In the genomic region with DNA sequence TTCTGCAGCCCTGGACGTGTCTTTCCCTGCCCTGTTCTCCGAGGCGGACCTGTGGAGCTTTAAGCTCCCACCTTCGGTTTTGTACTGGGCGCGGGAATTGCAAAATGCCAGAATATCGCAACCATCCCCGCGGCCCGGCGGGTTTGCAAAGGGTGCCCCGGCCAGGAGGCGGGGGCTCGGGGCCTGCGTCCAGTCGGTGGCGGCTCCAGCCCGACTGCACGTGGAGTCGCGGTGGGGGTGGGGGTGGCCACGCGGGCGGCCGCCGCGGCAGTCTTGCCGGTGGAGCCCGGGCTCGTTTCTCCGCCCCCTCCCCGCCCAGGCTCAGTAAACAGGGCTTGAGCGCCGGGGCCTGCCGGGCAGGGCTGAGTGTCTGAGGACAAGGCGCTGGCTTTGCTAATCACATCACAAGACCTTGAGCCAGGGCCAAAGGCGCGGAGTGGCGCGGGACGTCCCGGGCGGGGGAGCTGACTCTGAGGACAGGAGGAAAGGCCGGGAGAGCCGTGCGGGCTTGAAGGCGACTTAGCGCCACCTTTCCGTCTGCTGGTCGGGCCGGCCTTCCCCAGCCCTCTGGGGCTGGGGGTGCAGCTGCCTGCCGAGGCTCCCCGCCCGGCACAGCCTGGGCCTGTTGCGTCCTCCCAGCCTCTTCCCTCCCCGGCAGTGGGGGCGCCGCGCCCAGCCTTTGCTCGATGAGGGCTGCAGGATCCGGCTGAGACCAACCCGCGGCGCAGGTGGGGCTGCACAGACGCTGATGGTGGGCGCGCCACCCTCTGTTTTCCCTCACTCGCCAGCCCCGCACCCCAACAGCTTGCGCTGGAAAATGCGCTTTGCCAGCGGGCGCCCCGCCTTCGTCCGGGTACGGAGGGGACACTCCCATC, we compare ENCODE assay signal across 1 cellular context.
TF ChIP-seq lines count a peak whose summit lies in the region.

No MANE protein-coding gene starts in this region.

TF ChIP-seq in HepG2, 621 proteins besides CTCF, POLR2A, EP300 and RAD21 (continued from another document and continues in another):
- TF ChIP-seq, protein P1, sequence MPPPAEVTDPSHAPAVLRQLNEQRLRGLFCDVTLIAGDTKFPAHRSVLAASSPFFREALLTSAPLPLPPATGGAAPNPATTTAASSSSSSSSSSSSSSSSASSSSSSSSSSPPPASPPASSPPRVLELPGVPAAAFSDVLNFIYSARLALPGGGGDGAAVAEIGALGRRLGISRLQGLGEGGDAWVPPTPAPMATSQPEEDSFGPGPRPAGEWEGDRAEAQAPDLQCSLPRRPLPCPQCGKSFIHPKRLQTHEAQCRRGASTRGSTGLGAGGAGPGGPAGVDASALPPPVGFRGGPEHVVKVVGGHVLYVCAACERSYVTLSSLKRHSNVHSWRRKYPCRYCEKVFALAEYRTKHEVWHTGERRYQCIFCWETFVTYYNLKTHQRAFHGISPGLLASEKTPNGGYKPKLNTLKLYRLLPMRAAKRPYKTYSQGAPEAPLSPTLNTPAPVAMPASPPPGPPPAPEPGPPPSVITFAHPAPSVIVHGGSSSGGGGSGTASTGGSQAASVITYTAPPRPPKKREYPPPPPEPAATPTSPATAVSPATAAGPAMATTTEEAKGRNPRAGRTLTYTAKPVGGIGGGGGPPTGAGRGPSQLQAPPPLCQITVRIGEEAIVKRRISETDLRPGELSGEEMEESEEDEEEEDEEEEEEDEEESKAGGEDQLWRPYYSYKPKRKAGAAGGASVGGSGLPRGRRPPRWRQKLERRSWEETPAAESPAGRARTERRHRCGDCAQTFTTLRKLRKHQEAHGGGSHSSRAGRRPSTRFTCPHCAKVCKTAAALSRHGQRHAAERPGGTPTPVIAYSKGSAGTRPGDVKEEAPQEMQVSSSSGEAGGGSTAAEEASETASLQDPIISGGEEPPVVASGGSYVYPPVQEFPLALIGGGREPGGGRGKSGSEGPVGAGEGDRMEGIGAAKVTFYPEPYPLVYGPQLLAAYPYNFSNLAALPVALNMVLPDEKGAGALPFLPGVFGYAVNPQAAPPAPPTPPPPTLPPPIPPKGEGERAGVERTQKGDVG (CRISPR knock-in tag; IDR thresholded peaks at IDR 0.05; ENCODE audit: borderline replicate concordance) = peak; percentile 5; the same call in 1 of the 2 replicates
- TF ChIP-seq HNRNPH1 (optimal IDR thresholded peaks at IDR 0.05; ENCODE audit: low read depth, low read length) (no peak), CCAR2 (optimal IDR thresholded peaks at IDR 0.05; ENCODE audit: low read depth, low read length) (peak; percentile 10), CBX1 (IDR thresholded peaks at IDR 0.05; ENCODE audit: low read depth) (no peak), ZNF3 (CRISPR knock-in tag; IDR thresholded peaks at IDR 0.05) (no peak), ZNF12 (CRISPR knock-in tag; IDR thresholded peaks at IDR 0.05) (peak; percentile 11; the same call in 1 of the 2 replicates), ZNF557 (CRISPR knock-in tag; IDR thresholded peaks at IDR 0.05) (peak; percentile 66; the same call in 1 of the 2 replicates), MXI1 (IDR thresholded peaks at IDR 0.05; ENCODE audit: borderline replicate concordance, low read depth, low read length) (no peak; the same call in 1 of the 3 replicates), NR2F1 (CRISPR knock-in tag; IDR thresholded peaks at IDR 0.05) (peak; percentile 14 to 56; a peak in 1 of 4 replicates), SAP130 (CRISPR knock-in tag; IDR thresholded peaks at IDR 0.05; ENCODE audit: low read depth) (peak; percentile 92), MAFK (conservative IDR thresholded peaks at IDR 0.05 in 1 of 2, IDR thresholded peaks at IDR 0.05 in 1 of 2; ENCODE audit: low read length in 2 of 2) (no peak), MAZ (IDR thresholded peaks at IDR 0.05; ENCODE audit: borderline replicate concordance, low read depth, low read length) (peak; percentile 64), MAZ (CRISPR knock-in tag; IDR thresholded peaks at IDR 0.05; ENCODE audit: low read depth) (peak; percentile 74; the same call in 1 of the 2 replicates), ESRRA (CRISPR knock-in tag; IDR thresholded peaks at IDR 0.05; ENCODE audit: low read depth) (peak; percentile 31), MEF2D (CRISPR knock-in tag; IDR thresholded peaks at IDR 0.05) (no peak), ZNF225 (CRISPR knock-in tag; IDR thresholded peaks at IDR 0.05) (peak; percentile 95), NKX3-1 (CRISPR knock-in tag; IDR thresholded peaks at IDR 0.05) (no peak; the same call in 1 of the 2 replicates), ZNF451 (CRISPR knock-in tag; IDR thresholded peaks at IDR 0.05) (peak; percentile 92), ZNF792 (CRISPR knock-in tag; IDR thresholded peaks at IDR 0.05) (no peak), ZNF430 (CRISPR knock-in tag; IDR thresholded peaks at IDR 0.05) (no peak; the same call in 1 of the 2 replicates), ZNF232 (CRISPR knock-in tag; IDR thresholded peaks at IDR 0.05; ENCODE audit: borderline replicate concordance) (peak; percentile 75; the same call in 1 of the 2 replicates), ZNF672 (CRISPR knock-in tag; IDR thresholded peaks at IDR 0.05) (peak; percentile 95), ZNF879 (CRISPR knock-in tag; IDR thresholded peaks at IDR 0.05) (0 out of 2 replicates have a peak, but pooled peaks have one; percentile 18), MIER3 (CRISPR knock-in tag; IDR thresholded peaks at IDR 0.05; ENCODE audit: borderline replicate concordance) (peak; percentile 56; the same call in 1 of the 2 replicates), NCOA2 (CRISPR knock-in tag; IDR thresholded peaks at IDR 0.05) (peak; percentile 65; the same call in 1 of the 2 replicates), GATA4 (IDR thresholded peaks at IDR 0.05; ENCODE audit: borderline replicate concordance, low read depth) (no peak; the same call in 1 of the 2 replicates), KDM6A (CRISPR knock-in tag; IDR thresholded peaks at IDR 0.05; ENCODE audit: low read depth) (no peak), TSC22D2 (CRISPR knock-in tag; IDR thresholded peaks at IDR 0.05; ENCODE audit: borderline replicate concordance) (peak; percentile 51; the same call in 1 of the 2 replicates), ZNF446 (CRISPR knock-in tag; IDR thresholded peaks at IDR 0.05) (no peak), RAD51 (IDR thresholded peaks at IDR 0.05; ENCODE audit: borderline replicate concordance) (no peak), KLF15 (CRISPR knock-in tag; IDR thresholded peaks at IDR 0.05; ENCODE audit: borderline replicate concordance) (no peak; the same call in none of the 2 replicates), ZNF746 (CRISPR knock-in tag; IDR thresholded peaks at IDR 0.05) (peak; percentile 90)
- TF ChIP-seq, protein P2, sequence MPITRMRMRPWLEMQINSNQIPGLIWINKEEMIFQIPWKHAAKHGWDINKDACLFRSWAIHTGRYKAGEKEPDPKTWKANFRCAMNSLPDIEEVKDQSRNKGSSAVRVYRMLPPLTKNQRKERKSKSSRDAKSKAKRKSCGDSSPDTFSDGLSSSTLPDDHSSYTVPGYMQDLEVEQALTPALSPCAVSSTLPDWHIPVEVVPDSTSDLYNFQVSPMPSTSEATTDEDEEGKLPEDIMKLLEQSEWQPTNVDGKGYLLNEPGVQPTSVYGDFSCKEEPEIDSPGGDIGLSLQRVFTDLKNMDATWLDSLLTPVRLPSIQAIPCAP (CRISPR knock-in tag; IDR thresholded peaks at IDR 0.05; ENCODE audit: low read depth) = no peak
- TF ChIP-seq, protein P3, sequence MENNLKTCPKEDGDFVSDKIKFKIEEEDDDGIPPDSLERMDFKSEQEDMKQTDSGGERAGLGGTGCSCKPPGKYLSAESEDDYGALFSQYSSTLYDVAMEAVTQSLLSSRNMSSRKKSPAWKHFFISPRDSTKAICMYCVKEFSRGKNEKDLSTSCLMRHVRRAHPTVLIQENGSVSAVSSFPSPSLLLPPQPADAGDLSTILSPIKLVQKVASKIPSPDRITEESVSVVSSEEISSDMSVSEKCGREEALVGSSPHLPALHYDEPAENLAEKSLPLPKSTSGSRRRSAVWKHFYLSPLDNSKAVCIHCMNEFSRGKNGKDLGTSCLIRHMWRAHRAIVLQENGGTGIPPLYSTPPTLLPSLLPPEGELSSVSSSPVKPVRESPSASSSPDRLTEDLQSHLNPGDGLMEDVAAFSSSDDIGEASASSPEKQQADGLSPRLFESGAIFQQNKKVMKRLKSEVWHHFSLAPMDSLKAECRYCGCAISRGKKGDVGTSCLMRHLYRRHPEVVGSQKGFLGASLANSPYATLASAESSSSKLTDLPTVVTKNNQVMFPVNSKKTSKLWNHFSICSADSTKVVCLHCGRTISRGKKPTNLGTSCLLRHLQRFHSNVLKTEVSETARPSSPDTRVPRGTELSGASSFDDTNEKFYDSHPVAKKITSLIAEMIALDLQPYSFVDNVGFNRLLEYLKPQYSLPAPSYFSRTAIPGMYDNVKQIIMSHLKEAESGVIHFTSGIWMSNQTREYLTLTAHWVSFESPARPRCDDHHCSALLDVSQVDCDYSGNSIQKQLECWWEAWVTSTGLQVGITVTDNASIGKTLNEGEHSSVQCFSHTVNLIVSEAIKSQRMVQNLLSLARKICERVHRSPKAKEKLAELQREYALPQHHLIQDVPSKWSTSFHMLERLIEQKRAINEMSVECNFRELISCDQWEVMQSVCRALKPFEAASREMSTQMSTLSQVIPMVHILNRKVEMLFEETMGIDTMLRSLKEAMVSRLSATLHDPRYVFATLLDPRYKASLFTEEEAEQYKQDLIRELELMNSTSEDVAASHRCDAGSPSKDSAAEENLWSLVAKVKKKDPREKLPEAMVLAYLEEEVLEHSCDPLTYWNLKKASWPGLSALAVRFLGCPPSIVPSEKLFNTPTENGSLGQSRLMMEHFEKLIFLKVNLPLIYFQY (CRISPR knock-in tag; IDR thresholded peaks at IDR 0.05; ENCODE audit: borderline replicate concordance) = peak; percentile 78
- TF ChIP-seq, protein P4, sequence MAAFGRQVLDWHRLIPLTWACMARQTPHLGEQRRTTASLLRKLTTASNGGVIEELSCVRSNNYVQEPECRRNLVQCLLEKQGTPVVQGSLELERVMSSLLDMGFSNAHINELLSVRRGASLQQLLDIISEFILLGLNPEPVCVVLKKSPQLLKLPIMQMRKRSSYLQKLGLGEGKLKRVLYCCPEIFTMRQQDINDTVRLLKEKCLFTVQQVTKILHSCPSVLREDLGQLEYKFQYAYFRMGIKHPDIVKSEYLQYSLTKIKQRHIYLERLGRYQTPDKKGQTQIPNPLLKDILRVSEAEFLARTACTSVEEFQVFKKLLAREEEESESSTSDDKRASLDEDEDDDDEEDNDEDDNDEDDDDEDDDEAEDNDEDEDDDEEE (CRISPR knock-in tag; IDR thresholded peaks at IDR 0.05) = no peak; the same call in none of the 2 replicates
- TF ChIP-seq, protein P5, sequence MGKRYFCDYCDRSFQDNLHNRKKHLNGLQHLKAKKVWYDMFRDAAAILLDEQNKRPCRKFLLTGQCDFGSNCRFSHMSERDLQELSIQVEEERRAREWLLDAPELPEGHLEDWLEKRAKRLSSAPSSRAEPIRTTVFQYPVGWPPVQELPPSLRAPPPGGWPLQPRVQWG (CRISPR knock-in tag; IDR thresholded peaks at IDR 0.05; ENCODE audit: borderline replicate concordance, low read depth) = no peak
- TF ChIP-seq, protein P6, sequence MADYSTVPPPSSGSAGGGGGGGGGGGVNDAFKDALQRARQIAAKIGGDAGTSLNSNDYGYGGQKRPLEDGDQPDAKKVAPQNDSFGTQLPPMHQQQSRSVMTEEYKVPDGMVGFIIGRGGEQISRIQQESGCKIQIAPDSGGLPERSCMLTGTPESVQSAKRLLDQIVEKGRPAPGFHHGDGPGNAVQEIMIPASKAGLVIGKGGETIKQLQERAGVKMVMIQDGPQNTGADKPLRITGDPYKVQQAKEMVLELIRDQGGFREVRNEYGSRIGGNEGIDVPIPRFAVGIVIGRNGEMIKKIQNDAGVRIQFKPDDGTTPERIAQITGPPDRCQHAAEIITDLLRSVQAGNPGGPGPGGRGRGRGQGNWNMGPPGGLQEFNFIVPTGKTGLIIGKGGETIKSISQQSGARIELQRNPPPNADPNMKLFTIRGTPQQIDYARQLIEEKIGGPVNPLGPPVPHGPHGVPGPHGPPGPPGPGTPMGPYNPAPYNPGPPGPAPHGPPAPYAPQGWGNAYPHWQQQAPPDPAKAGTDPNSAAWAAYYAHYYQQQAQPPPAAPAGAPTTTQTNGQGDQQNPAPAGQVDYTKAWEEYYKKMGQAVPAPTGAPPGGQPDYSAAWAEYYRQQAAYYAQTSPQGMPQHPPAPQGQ (CRISPR knock-in tag; IDR thresholded peaks at IDR 0.05; ENCODE audit: borderline replicate concordance) = no peak
- TF ChIP-seq, protein P7, sequence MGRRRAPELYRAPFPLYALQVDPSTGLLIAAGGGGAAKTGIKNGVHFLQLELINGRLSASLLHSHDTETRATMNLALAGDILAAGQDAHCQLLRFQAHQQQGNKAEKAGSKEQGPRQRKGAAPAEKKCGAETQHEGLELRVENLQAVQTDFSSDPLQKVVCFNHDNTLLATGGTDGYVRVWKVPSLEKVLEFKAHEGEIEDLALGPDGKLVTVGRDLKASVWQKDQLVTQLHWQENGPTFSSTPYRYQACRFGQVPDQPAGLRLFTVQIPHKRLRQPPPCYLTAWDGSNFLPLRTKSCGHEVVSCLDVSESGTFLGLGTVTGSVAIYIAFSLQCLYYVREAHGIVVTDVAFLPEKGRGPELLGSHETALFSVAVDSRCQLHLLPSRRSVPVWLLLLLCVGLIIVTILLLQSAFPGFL (CRISPR knock-in tag; IDR thresholded peaks at IDR 0.05) = peak; percentile 87; the same call in 1 of the 2 replicates
- TF ChIP-seq, protein P8, sequence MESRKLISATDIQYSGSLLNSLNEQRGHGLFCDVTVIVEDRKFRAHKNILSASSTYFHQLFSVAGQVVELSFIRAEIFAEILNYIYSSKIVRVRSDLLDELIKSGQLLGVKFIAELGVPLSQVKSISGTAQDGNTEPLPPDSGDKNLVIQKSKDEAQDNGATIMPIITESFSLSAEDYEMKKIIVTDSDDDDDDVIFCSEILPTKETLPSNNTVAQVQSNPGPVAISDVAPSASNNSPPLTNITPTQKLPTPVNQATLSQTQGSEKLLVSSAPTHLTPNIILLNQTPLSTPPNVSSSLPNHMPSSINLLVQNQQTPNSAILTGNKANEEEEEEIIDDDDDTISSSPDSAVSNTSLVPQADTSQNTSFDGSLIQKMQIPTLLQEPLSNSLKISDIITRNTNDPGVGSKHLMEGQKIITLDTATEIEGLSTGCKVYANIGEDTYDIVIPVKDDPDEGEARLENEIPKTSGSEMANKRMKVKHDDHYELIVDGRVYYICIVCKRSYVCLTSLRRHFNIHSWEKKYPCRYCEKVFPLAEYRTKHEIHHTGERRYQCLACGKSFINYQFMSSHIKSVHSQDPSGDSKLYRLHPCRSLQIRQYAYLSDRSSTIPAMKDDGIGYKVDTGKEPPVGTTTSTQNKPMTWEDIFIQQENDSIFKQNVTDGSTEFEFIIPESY (CRISPR knock-in tag; IDR thresholded peaks at IDR 0.05) = peak; percentile 33; the same call in 1 of the 2 replicates
- TF ChIP-seq, protein P9, sequence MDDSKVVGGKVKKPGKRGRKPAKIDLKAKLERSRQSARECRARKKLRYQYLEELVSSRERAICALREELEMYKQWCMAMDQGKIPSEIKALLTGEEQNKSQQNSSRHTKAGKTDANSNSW (CRISPR knock-in tag; IDR thresholded peaks at IDR 0.05; ENCODE audit: borderline replicate concordance) = peak; percentile 89; the same call in 1 of the 2 replicates
